Comparison of ENCODE assay signal across 10 cellular contexts in genomic region chr11:122807731-122808485, GRCh38. TPM values are rescaled to one million over a fixed set of nuclear protein-coding genes. Genes with fewer than 3 reads are reported as not detected.
A peak's percentile ranks its signal among the peaks of the same experiment; 100 is the strongest.
DNase-seq lines count a peak whose midpoint lies in the region; ATAC-seq and TF ChIP-seq lines count a peak whose summit lies in the region.
"Had no signal": no experiment of that assay in that cellular context is flagged by ENCODE, and none has a peak within 500 bp of the region (broad histone marks: within the 10 kb centered on the region; RNA-seq: fewer than 3 reads in every experiment).

No MANE protein-coding gene starts in this region.

- CTCF ChIA-PET in WTC11 (lab: Charles Lee): interaction anchor here (1.0 to 2.8 kb wide), 3 partner anchors 11 to 46 kb away, joined by 3 to 10 read pairs (median 5); no protein-coding TSS in a partner anchor

- peak overlapping the region; percentile 19 for H3K27ac ChIP-seq in brain microvascular endothelial cell

- peaks cover 23% of the 10 kb centered on the region for H3K36me3 ChIP-seq in brain microvascular endothelial cell (replicated peaks)

- peak; percentile 6 for DNase-seq in AG10803 (ENCODE audit: low read depth)
- no peak for DNase-seq in brain microvascular endothelial cell
- DNase-seq in naive thymus-derived CD8-positive, alpha-beta T cell: no peak
- DNase-seq in effector CD8-positive, alpha-beta T cell (lab: John Stamatoyannopoulos, UW): no peak
- no peak for DNase-seq in WTC11 (ENCODE audit: low spot score)
- DNase-seq in dermis blood vessel endothelial cell: no peak
- DNase-seq: activated CD4-positive, CD25-positive, alpha-beta regulatory T cell had no signal

- no peaks in the 10 kb centered on the region for H3K27me3 ChIP-seq in brain microvascular endothelial cell (replicated peaks)

- H3K4me3 ChIP-seq in AG10803 (ENCODE audit: low read length) (no peak overlapping the region), brain microvascular endothelial cell (ENCODE audit: low read depth, low read length) (no peak overlapping the region)

- no peaks in the 10 kb centered on the region for H3K27me3 Mint-ChIP-seq in naive thymus-derived CD8-positive, alpha-beta T cell
- H3K27me3 Mint-ChIP-seq in WTC11 (ENCODE audit: low read depth): no peaks in the 10 kb centered on the region

- H3K4me1 Mint-ChIP-seq in naive thymus-derived CD8-positive, alpha-beta T cell: peaks cover 22 to 80% (median 72%) of the 10 kb centered on the region in 4 donors
- peaks cover 63% of the 10 kb centered on the region for H3K4me1 Mint-ChIP-seq in WTC11

- POLR2A ChIA-PET in naive thymus-derived CD8-positive, alpha-beta T cell (lab: Charles Lee): interaction anchor here (1.1 to 1.3 kb wide), 2 partner anchors 35 to 44 kb away, joined by 3 to 4 read pairs; no protein-coding TSS in a partner anchor
- POLR2A ChIA-PET in WTC11 (lab: Charles Lee): interaction anchor here (0.5 kb wide), 1 partner anchor 46 kb away, joined by 3 read pairs; no protein-coding TSS in a partner anchor

- no peaks in the 10 kb centered on the region for H3K9me3 Mint-ChIP-seq in naive thymus-derived CD8-positive, alpha-beta T cell
- no peaks in the 10 kb centered on the region for H3K9me3 Mint-ChIP-seq in WTC11

- no peak for TF ChIP-seq CTCF in AG10803 (conservative IDR thresholded peaks at IDR 0.05; ENCODE audit: low read length)
- TF ChIP-seq CTCF in brain microvascular endothelial cell (IDR thresholded peaks at IDR 0.05; ENCODE audit: low read depth, low read length, missing control alignments): no peak
- TF ChIP-seq CTCF in WTC11 (IDR thresholded peaks at IDR 0.05): no peak

- H3K36me3 Mint-ChIP-seq in naive thymus-derived CD8-positive, alpha-beta T cell: peaks cover 4 to 60% (median 19%) of the 10 kb centered on the region in 3 donors
- H3K36me3 Mint-ChIP-seq in WTC11: no peaks in the 10 kb centered on the region

- ATAC-seq in HG03045 (IDR thresholded peaks at IDR 0.05; ENCODE audit: unreplicated experiment) (peak; percentile 5), GM19035 (IDR thresholded peaks at IDR 0.05; ENCODE audit: unreplicated experiment) (no peak), WTC11 (no peak)
- no peak for ATAC-seq in naive thymus-derived CD8-positive, alpha-beta T cell

- in situ Hi-C loops in brain microvascular endothelial cell (cut with HindIII; ENCODE audit: low pct_ligation_motif_present, low sequenced_read_pairs): no loop called here

- H3K27ac Mint-ChIP-seq in naive thymus-derived CD8-positive, alpha-beta T cell: peak overlapping the region; percentile 26 to 91 (median 80)
- no peak overlapping the region for H3K27ac Mint-ChIP-seq in WTC11
- H3K27ac Mint-ChIP-seq: progenitor cell of endocrine pancreas had no signal

- peak overlapping the region in 6 of 10 donors; percentile 11 to 52 (median 36) for H3K4me3 Mint-ChIP-seq in naive thymus-derived CD8-positive, alpha-beta T cell
- H3K4me3 Mint-ChIP-seq in WTC11: no peak overlapping the region

TF ChIP-seq in WTC11, 78 proteins besides CTCF, POLR2A, EP300 and RAD21 (continues in another document):
- TF ChIP-seq ZNF423 (CRISPR knock-in tag; IDR thresholded peaks at IDR 0.05) (no peak), KAT7 (CRISPR knock-in tag; IDR thresholded peaks at IDR 0.05; ENCODE audit: borderline replicate concordance) (no peak), ZBTB43 (CRISPR knock-in tag; IDR thresholded peaks at IDR 0.05) (no peak), ZMAT4 (CRISPR knock-in tag; IDR thresholded peaks at IDR 0.05) (no peak), GTF2I (CRISPR knock-in tag; conservative IDR thresholded peaks at IDR 0.05) (no peak), HMGA2 (CRISPR knock-in tag; IDR thresholded peaks at IDR 0.05) (no peak), TEAD4 (CRISPR knock-in tag; IDR thresholded peaks at IDR 0.05) (no peak), ARID4B (CRISPR knock-in tag; IDR thresholded peaks at IDR 0.05; ENCODE audit: borderline replicate concordance) (no peak), RORB (CRISPR knock-in tag; IDR thresholded peaks at IDR 0.05) (no peak), NR1H2 (CRISPR knock-in tag; IDR thresholded peaks at IDR 0.05) (no peak), ZNF512 (CRISPR knock-in tag; IDR thresholded peaks at IDR 0.05; ENCODE audit: borderline replicate concordance) (no peak), ZBTB21 (CRISPR knock-in tag; IDR thresholded peaks at IDR 0.05; ENCODE audit: borderline replicate concordance) (no peak), GABPB1 (CRISPR knock-in tag; IDR thresholded peaks at IDR 0.05) (no peak), JUN (CRISPR knock-in tag; IDR thresholded peaks at IDR 0.05) (no peak)

RNA-seq across cellular contexts. Expression of gene CRTAM, which starts 30.4 kb away (rescaled TPM):
- total RNA-seq in naive thymus-derived CD8-positive, alpha-beta T cell: 10 to 100 TPM; 48.1 to 52.3 TPM
- polyA plus RNA-seq in naive thymus-derived CD8-positive, alpha-beta T cell: 10 to 100 TPM; 66.6 to 98.7 (median 88.3) TPM
- total RNA-seq in WTC11 (2021): not detected in 3 replicates
- not detected in 2 replicates for total RNA-seq in dermis blood vessel endothelial cell
- total RNA-seq: progenitor cell of endocrine pancreas had no signal

Comparison
In these comparisons a context has a peak if more than half of its experiments do, and no peak if none do; other contexts are left out.
1. RNA of gene CRTAM, which starts 30.4 kb away (total RNA-seq): 48.1 to 52.3 TPM in naive thymus-derived CD8-positive, alpha-beta T cell; not detected in WTC11 and not detected in dermis blood vessel endothelial cell; every median in the first group is over 10 times any median in the second.